32 cellular contexts compared by ENCODE assay signal in genomic region chr2:185050804-185051203, GRCh38.
"Had no signal": no experiment of that assay in that cellular context is flagged by ENCODE, and none has a peak within 500 bp of the region (broad histone marks: within the 10 kb centered on the region; RNA-seq: fewer than 3 reads in every experiment).

No MANE protein-coding gene starts in this region.

- DNase-seq: Karpas-422, KG1, NCI-H1048, NCI-H1092 treated with DMSO at 0.1 percent for 48 hours, NCI-H1105 treated with DMSO at 0.1 percent for 48 hours, NCI-H1417, NCI-H1436, NCI-H146, NCI-H1694, NCI-H187, NCI-H1930, NCI-H2029 treated with DMSO at 0.1 percent for 48 hours, NCI-H2081 treated with DMSO at 0.1 percent for 48 hours, NCI-H2107, NCI-H2171, NCI-H226, NCI-H446 treated with DMSO at 0.1 percent for 48 hours, NCI-H510A, NCI-H524, NCI-H526, NCI-H69, NCI-H748 treated with DMSO at 0.1 percent for 48 hours, NCI-H82, PC-9, SHP77, SIG-M5, SJCRH30 had no signal

- H3K4me1 ChIP-seq: SJCRH30 had no signal

- H3K4me3 ChIP-seq: PC-9, SJCRH30, SK-N-MC had no signal

- H3K9me3 ChIP-seq: SJCRH30 had no signal

- H2AFZ ChIP-seq: PC-9 had no signal

- H3K36me3 ChIP-seq: SJCRH30 had no signal

- H3K4me2 ChIP-seq: PC-9 had no signal

- ATAC-seq: Panc1, Right ventricle myocardium inferior, SK-N-SH treated with all-trans-retinoic acid at 6 μM for 48 hours had no signal

- H3K27me3 ChIP-seq: SJCRH30 had no signal

- H3K27ac ChIP-seq: PC-9, RWPE1, SJCRH30, SK-N-MC had no signal
